Comparison of ENCODE assay signal across 33 cellular contexts in genomic region chr16:49911430-49911829, GRCh38. TPM values are rescaled to one million over a fixed set of nuclear protein-coding genes. Genes with fewer than 3 reads are reported as not detected.
"Had no signal": no experiment of that assay in that cellular context is flagged by ENCODE, and none has a peak within 500 bp of the region (broad histone marks: within the 10 kb centered on the region; RNA-seq: fewer than 3 reads in every experiment).

No MANE protein-coding gene starts in this region.

- H3K36me3 ChIP-seq: brain microvascular endothelial cell, esophagus muscularis mucosa, gastrocnemius medialis, WERI-Rb-1 had no signal

- H3K9me3 Mint-ChIP-seq: activated CD8-positive, alpha-beta T cell treated with anti-CD3 and anti-CD28 coated beads for 36 hours; activated T-helper 17 cell treated with anti-CD3 and anti-CD28 coated beads, Interleukin-2, amount 50 U/mL, for 72 hours; central memory CD8-positive, alpha-beta T cell; effector memory CD8-positive, alpha-beta T cell; T-helper 1 cell treated with Interleukin-12 subunit alpha and Interleukin-12 subunit beta and Interleukin-4 antibody, amounts not matched to agents 30 μg/mL and 1 μg/mL, for 36 hours had no signal

- H3K27ac ChIP-seq: brain microvascular endothelial cell, coronary artery, dorsolateral prefrontal cortex, esophagus muscularis mucosa, foreskin keratinocyte, gastrocnemius medialis, WERI-Rb-1 had no signal

- H3K9me3 ChIP-seq: gastrocnemius medialis had no signal

- DNase-seq: activated B cell treated with CpG ODN at 0.5 μM for 24 hours; activated CD4-positive, alpha-beta T cell treated with anti-CD3 and anti-CD28 coated beads for 48 hours; activated CD4-positive, alpha-beta T cell treated with anti-CD3 and anti-CD28 coated beads, Interleukin-2, amount 50 U/mL, for 1 hour; activated CD4-positive, alpha-beta T cell treated with anti-CD3 and anti-CD28 coated beads, Interleukin-2, amount 50 U/mL, for 48 hours; activated CD8-positive, alpha-beta memory T cell treated with anti-CD3 and anti-CD28 coated beads for 24 hours; activated CD8-positive, alpha-beta T cell treated with anti-CD3 and anti-CD28 coated beads for 36 hours; activated effector memory CD4-positive, alpha-beta T cell treated with Interleukin-2 at 50 U/mL for 16 hours; activated gamma-delta T cell treated with Interleukin-2 at 50 U/mL for 16 hours; activated naive CD4-positive, alpha-beta T cell treated with anti-CD3 and anti-CD28 coated beads, Interleukin-2, amount 50 U/mL, for 16 hours; activated naive CD4-positive, alpha-beta T cell treated with Interleukin-2 at 50 U/mL for 16 hours; activated T-cell treated with anti-CD3 and anti-CD28 coated beads, Interleukin-2, amount 50 U/mL, for 4 hours; amniotic stem cell; anterior cingulate cortex; brain microvascular endothelial cell; dorsolateral prefrontal cortex; effector memory CD8-positive, alpha-beta T cell; erythroblast; foreskin keratinocyte; gastrocnemius medialis; glutamatergic neuron; T-cell; T1000; WERI-Rb-1 had no signal

- H3K36me3 Mint-ChIP-seq: activated naive CD8-positive, alpha-beta T cell; T-cell had no signal

- H3K4me1 ChIP-seq: esophagus muscularis mucosa, foreskin keratinocyte, gastrocnemius medialis had no signal

- H3K27ac Mint-ChIP-seq: activated B cell treated with CpG ODN at 0.5 μM for 24 hours; activated CD8-positive, alpha-beta T cell treated with anti-CD3 and anti-CD28 coated beads for 36 hours; activated naive CD8-positive, alpha-beta T cell; activated T-helper 17 cell treated with anti-CD3 and anti-CD28 coated beads, Interleukin-2, amount 50 U/mL, for 72 hours; dendritic cell treated with granulocyte-macrophage colony-stimulating factor and Interleukin-4, amounts not matched to agents 40 ng/mL and 50 ng/mL, for 4 days; effector memory CD8-positive, alpha-beta T cell; T-cell; T-helper 1 cell treated with Interleukin-12 subunit alpha and Interleukin-12 subunit beta and Interleukin-4 antibody, amounts not matched to agents 30 μg/mL and 1 μg/mL, for 36 hours had no signal

- H3K4me3 ChIP-seq: coronary artery, dorsolateral prefrontal cortex, esophagus muscularis mucosa, gastrocnemius medialis had no signal

- H3K4me1 Mint-ChIP-seq: activated B cell treated with CpG ODN at 0.5 μM for 24 hours; activated T-helper 17 cell treated with anti-CD3 and anti-CD28 coated beads, Interleukin-2, amount 50 U/mL, for 72 hours; central memory CD8-positive, alpha-beta T cell; T-cell had no signal

- H3K4me3 Mint-ChIP-seq: activated B cell treated with CpG ODN at 0.5 μM for 24 hours; activated CD8-positive, alpha-beta T cell treated with anti-CD3 and anti-CD28 coated beads for 36 hours; activated naive CD8-positive, alpha-beta T cell; activated T-cell treated with anti-CD3 and anti-CD28 coated beads, Interleukin-2, amount 50 U/mL, for 4 hours; activated T-helper 17 cell treated with anti-CD3 and anti-CD28 coated beads, Interleukin-2, amount 50 U/mL, for 72 hours; central memory CD8-positive, alpha-beta T cell; dendritic cell treated with granulocyte-macrophage colony-stimulating factor and Interleukin-4, amounts not matched to agents 40 ng/mL and 50 ng/mL, for 4 days; effector memory CD8-positive, alpha-beta T cell; T-cell; T-helper 1 cell treated with Interleukin-12 subunit alpha and Interleukin-12 subunit beta and Interleukin-4 antibody, amounts not matched to agents 30 μg/mL and 1 μg/mL, for 36 hours had no signal

- H3K27me3 Mint-ChIP-seq: dendritic cell treated with granulocyte-macrophage colony-stimulating factor and Interleukin-4, amounts not matched to agents 40 ng/mL and 50 ng/mL, for 4 days had no signal

- H3K27me3 ChIP-seq: brain microvascular endothelial cell, esophagus muscularis mucosa, foreskin keratinocyte, gastrocnemius medialis had no signal

- ATAC-seq: activated CD4-positive, CD25-positive, alpha-beta regulatory T cell treated with anti-CD3 and anti-CD28 coated beads, Interleukin-2, amount 50 U/mL, for 24 hours; activated CD8-positive, alpha-beta T cell treated with anti-CD3 and anti-CD28 coated beads for 36 hours; activated T-cell treated with anti-CD3 and anti-CD28 coated beads, Interleukin-2, amount 50 U/mL, for 4 hours; activated T-helper 17 cell treated with anti-CD3 and anti-CD28 coated beads, Interleukin-2, amount 50 U/mL, for 72 hours; effector memory CD8-positive, alpha-beta T cell; foreskin keratinocyte; gastrocnemius medialis; T-cell had no signal

- FAIRE-seq: astrocyte, bronchial epithelial cell had no signal

RNA-seq across cellular contexts. Expression of gene ZNF423, which starts 55.5 kb away (rescaled TPM):
- total RNA-seq: activated B cell treated with CpG ODN at 0.5 μM for 24 hours; activated CD8-positive, alpha-beta T cell treated with anti-CD3 and anti-CD28 coated beads for 36 hours; activated T-helper 17 cell treated with anti-CD3 and anti-CD28 coated beads, Interleukin-2, amount 50 U/mL, for 72 hours had no signal
- polyA plus RNA-seq: foreskin keratinocyte had no signal
